Comparison of ENCODE assay signal across 8 cellular contexts in the genomic region with DNA sequence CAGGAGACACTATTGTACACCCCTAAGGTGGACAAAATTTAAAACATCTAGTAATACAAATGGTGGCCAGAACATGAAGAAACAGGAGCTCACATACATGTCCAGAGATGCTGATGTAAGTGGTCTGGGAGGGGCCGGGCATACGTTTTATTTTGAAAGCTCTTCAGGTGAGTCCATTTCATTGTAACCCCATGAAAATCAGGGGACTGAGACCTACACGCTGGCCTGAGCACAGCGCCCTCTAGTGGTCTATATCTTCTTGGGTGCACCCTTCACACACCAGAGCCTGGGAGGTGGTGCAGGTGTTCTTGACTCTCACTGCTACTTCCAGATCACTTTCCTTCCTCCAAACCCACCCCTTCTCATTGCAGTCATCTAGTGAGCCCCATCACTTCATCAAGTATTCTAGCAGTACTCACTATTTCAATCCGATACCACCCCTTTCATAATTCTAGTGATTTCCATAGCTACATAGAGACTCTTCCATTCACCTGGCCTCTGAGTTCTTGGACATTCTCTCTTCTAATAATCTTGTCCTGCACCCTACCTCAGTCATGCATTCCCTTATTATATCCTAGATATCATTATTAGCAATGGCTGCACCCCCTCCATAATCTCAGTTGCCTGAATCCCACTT. TPM values are rescaled to one million over a fixed set of nuclear protein-coding genes. Genes with fewer than 3 reads are reported as not detected.
DNase-seq lines count a peak whose midpoint lies in the region; ATAC-seq, FAIRE-seq and TF ChIP-seq lines count a peak whose summit lies in the region.

No MANE protein-coding gene starts in this region.

- POLR2A ChIA-PET in activated CD8-positive, alpha-beta T cell treated with anti-CD3 and anti-CD28 coated beads, Interleukin-2, amount 10 ng/mL, durations not matched to agents 7 days and 5 days (lab: Charles Lee), result no interaction called here

- no peak for TF ChIP-seq EP300 in esophagus muscularis mucosa (IDR thresholded peaks at IDR 0.05)

- DNase-seq in ELR (ENCODE audit: low read depth) (peak; percentile 71), NCI-H1092 treated with DMSO at 0.1 percent for 48 hours (lab: John Stamatoyannopoulos, UW) (peak; percentile 35), esophagus muscularis mucosa (ENCODE audit: extremely low spot score) (no peak), small intestine (peak; percentile 46), superior temporal gyrus (ENCODE audit: extremely low spot score) (no peak)
- peak; percentile 77 for DNase-seq in activated CD8-positive, alpha-beta T cell treated with anti-CD3 and anti-CD28 coated beads, Interleukin-2, amount 10 ng/mL, durations not matched to agents 7 days and 5 days

- H3K27ac ChIP-seq in esophagus muscularis mucosa (replicated peaks in 1 of 4), result no peak overlapping the region
- no peak overlapping the region for H3K27ac ChIP-seq in small intestine (ENCODE audit: low read depth in 1 of 2, low read length in 1 of 2)

- H3K4me1 Mint-ChIP-seq in activated CD8-positive, alpha-beta T cell treated with anti-CD3 and anti-CD28 coated beads, Interleukin-2, amount 10 ng/mL, durations not matched to agents 7 days and 5 days (ENCODE audit: low read depth), result peaks cover 35% of the 10 kb centered on the region

- 37% methylated on average over 5 of the region's 5 CpGs for WGBS in esophagus muscularis mucosa
- whole genome bisulfite sequencing in small intestine, 3 donors, result 37 to 44% (median 40%) methylated on average over 5 of the region's 5 CpGs

- no peaks in the 10 kb centered on the region for H3K36me3 Mint-ChIP-seq in activated CD8-positive, alpha-beta T cell treated with anti-CD3 and anti-CD28 coated beads, Interleukin-2, amount 10 ng/mL, durations not matched to agents 7 days and 5 days (ENCODE audit: low read depth)

- peaks cover 20% of the 10 kb centered on the region for H3K27me3 Mint-ChIP-seq in activated CD8-positive, alpha-beta T cell treated with anti-CD3 and anti-CD28 coated beads, Interleukin-2, amount 10 ng/mL, durations not matched to agents 7 days and 5 days (ENCODE audit: low read depth)

- peak in 2 of 3 experiments; percentile 34 to 48 for TF ChIP-seq CTCF in esophagus muscularis mucosa (IDR thresholded peaks at IDR 0.05)

- H3K9me3 ChIP-seq in esophagus muscularis mucosa (no peaks in the 10 kb centered on the region), small intestine (ENCODE audit: control insufficient read depth, low read depth) (no peaks in the 10 kb centered on the region)

- CTCF ChIA-PET in activated CD8-positive, alpha-beta T cell treated with anti-CD3 and anti-CD28 coated beads, Interleukin-2, amount 10 ng/mL, durations not matched to agents 7 days and 5 days (lab: Charles Lee), result interaction anchor here (0.6 to 4.3 kb wide), 54 partner anchors 8 to 1625 kb away, joined by 3 to 90 read pairs (median 4); a partner anchor contains a TSS

- H3K9me3 Mint-ChIP-seq in activated CD8-positive, alpha-beta T cell treated with anti-CD3 and anti-CD28 coated beads, Interleukin-2, amount 10 ng/mL, durations not matched to agents 7 days and 5 days (ENCODE audit: insufficient read depth), result no peaks in the 10 kb centered on the region

- FAIRE-seq in small intestine (lab: Jason Lieb, UNC), result no peak

- H3K36me3 ChIP-seq in esophagus muscularis mucosa, result no peaks in the 10 kb centered on the region
- H3K36me3 ChIP-seq in small intestine (ENCODE audit: control insufficient read depth in 2 of 2, insufficient read depth in 2 of 2, low read length in 2 of 2), result no peaks in the 10 kb centered on the region

- peaks cover 0 to 13% (median 8%) of the 10 kb centered on the region in 4 donors for H3K4me1 ChIP-seq in esophagus muscularis mucosa
- peaks cover 0 to 2% of the 10 kb centered on the region in 2 donors for H3K4me1 ChIP-seq in small intestine (ENCODE audit: control insufficient read depth in 2 of 2, insufficient read depth in 1 of 2, low read depth in 1 of 2, low read length in 1 of 2)

- intact Hi-C loops in esophagus muscularis mucosa (cut with DNase I), result loop anchor here (5.0 kb wide), 1 partner anchor 99 kb away; no protein-coding TSS in a partner anchor

- no peak for TF ChIP-seq POLR2A in esophagus muscularis mucosa (IDR thresholded peaks at IDR 0.05; ENCODE audit: low read depth)

- H3K4me3 Mint-ChIP-seq in activated CD8-positive, alpha-beta T cell treated with anti-CD3 and anti-CD28 coated beads, Interleukin-2, amount 10 ng/mL, durations not matched to agents 7 days and 5 days, result no peak overlapping the region

- H3K4me3 ChIP-seq in esophagus muscularis mucosa (no peak overlapping the region), small intestine (ENCODE audit: low read depth in 1 of 2, low read length in 2 of 2) (no peak overlapping the region)

- peak; percentile 36 for ATAC-seq in GM21825 (IDR thresholded peaks at IDR 0.05; ENCODE audit: unreplicated experiment)
- peak; percentile 67 for ATAC-seq in activated CD8-positive, alpha-beta T cell treated with anti-CD3 and anti-CD28 coated beads, Interleukin-2, amount 10 ng/mL, durations not matched to agents 7 days and 5 days
- ATAC-seq in HG03469 (IDR thresholded peaks at IDR 0.05; ENCODE audit: unreplicated experiment), result no peak

- H3K27me3 ChIP-seq in esophagus muscularis mucosa, result no peaks in the 10 kb centered on the region
- H3K27me3 ChIP-seq in small intestine (ENCODE audit: control insufficient read depth in 2 of 2, insufficient read depth in 2 of 2, low read length in 2 of 2), result no peaks in the 10 kb centered on the region

- no peak overlapping the region for H3K27ac Mint-ChIP-seq in activated CD8-positive, alpha-beta T cell treated with anti-CD3 and anti-CD28 coated beads, Interleukin-2, amount 10 ng/mL, durations not matched to agents 7 days and 5 days

RNA-seq across cellular contexts. Expression of a gene that starts 4.3 kb away (rescaled TPM):
- 1 to 10 TPM; 3.1 to 3.2 TPM for total RNA-seq in activated CD8-positive, alpha-beta T cell treated with anti-CD3 and anti-CD28 coated beads, Interleukin-2, amount 10 ng/mL, durations not matched to agents 7 days and 5 days
- 1 to 10 TPM; 1.1 to 1.8 (median 1.7) TPM for total RNA-seq in esophagus muscularis mucosa
- polyA plus RNA-seq in small intestine, result under 1 TPM; under 0.01 to 0.46 (median 0.27) TPM

RNA-seq across cellular contexts. Expression of a gene that starts 6.7 kb away (rescaled TPM):
- total RNA-seq in activated CD8-positive, alpha-beta T cell treated with anti-CD3 and anti-CD28 coated beads, Interleukin-2, amount 10 ng/mL, durations not matched to agents 7 days and 5 days, result under 1 TPM; 0.50 to 0.60 TPM
- 100 to 1,000 TPM in 3 of 4 donors, 10 to 100 TPM in 1; 88.6 to 145 (median 110) TPM for total RNA-seq in esophagus muscularis mucosa
- 10 to 100 TPM; 11.3 to 31.8 (median 18.6) TPM for polyA plus RNA-seq in small intestine

RNA-seq across cellular contexts. Expression of a gene that starts 56.3 kb away (rescaled TPM):
- total RNA-seq in activated CD8-positive, alpha-beta T cell treated with anti-CD3 and anti-CD28 coated beads, Interleukin-2, amount 10 ng/mL, durations not matched to agents 7 days and 5 days, result 1 to 10 TPM; 8.1 to 9.6 TPM
- total RNA-seq in esophagus muscularis mucosa, result 10 to 100 TPM in 2 of 4 donors, 1 to 10 TPM in 2; 4.3 to 14.9 (median 9.1) TPM
- polyA plus RNA-seq in small intestine, result 1 to 10 TPM in 2 of 3 donors, under 1 TPM in 1; 0.54 to 2.6 (median 1.1) TPM

Comparison
In these comparisons a context has a peak if more than half of its experiments do, and no peak if none do; other contexts are left out.
1. DNase-seq: peak in ELR (single experiment), NCI-H1092 treated with DMSO at 0.1 percent for 48 hours (single experiment), activated CD8-positive, alpha-beta T cell treated with anti-CD3 and anti-CD28 coated beads, Interleukin-2, amount 10 ng/mL, durations not matched to agents 7 days and 5 days (single experiment) and small intestine (single experiment); none in esophagus muscularis mucosa (single experiment) and superior temporal gyrus (single experiment).
2. RNA of a gene that starts 6.7 kb away (total RNA-seq): 88.6 to 145 TPM in esophagus muscularis mucosa; 0.50 to 0.60 TPM in activated CD8-positive, alpha-beta T cell treated with anti-CD3 and anti-CD28 coated beads, Interleukin-2, amount 10 ng/mL, durations not matched to agents 7 days and 5 days; every median in the first group is over 10 times any median in the second.